8 cellular contexts compared by ENCODE assay signal in the genomic region with DNA sequence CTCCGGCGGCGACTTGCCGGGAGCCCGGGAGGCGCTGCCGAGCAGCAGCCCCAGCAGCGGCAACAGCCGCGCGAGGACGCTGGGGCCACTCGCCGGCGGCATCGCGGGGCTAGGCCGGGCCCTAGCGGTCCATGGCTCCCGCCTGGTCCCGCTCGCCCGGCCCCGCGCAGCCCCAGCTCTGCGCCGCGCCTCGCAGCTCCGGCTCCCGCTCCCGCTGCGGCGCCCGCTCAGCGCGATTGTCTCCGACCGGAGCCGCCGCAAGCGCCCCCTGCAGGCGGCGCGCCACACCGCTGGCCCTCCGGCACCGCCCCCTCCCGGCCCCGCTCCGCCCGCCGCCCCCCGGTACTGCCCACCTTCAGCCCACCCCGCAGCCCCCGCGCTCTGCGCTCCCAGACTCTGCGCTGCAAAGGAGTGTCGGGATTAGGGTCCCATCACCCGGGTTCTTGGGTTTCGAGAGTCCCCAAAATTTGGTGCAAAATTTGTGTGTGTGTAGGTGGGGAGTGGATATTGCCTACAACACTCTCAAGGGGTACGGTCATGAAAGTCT. TPM values are rescaled to one million over a fixed set of nuclear protein-coding genes. Genes with fewer than 3 reads are reported as not detected.
DNase-seq lines count a peak whose midpoint lies in the region; ATAC-seq and TF ChIP-seq lines count a peak whose summit lies in the region.

A gene (minus strand): TSS at position 241 of the 547 bp plus-strand sequence. CDS start 139 bp downstream, at position 102.

- H3K36me3 ChIP-seq in Caco-2 (ENCODE audit: control insufficient read depth, insufficient read depth, low read length) (no peaks in the 10 kb centered on the region), endodermal cell (ENCODE audit: control insufficient read depth, insufficient read depth, low read length) (peaks cover 14% of the 10 kb centered on the region), mesendoderm (ENCODE audit: control insufficient read depth, insufficient read depth, low read length) (no peaks in the 10 kb centered on the region)

- TF ChIP-seq CTCF in Caco-2 (IDR thresholded peaks at IDR 0.05; ENCODE audit: insufficient read depth in 1 of 2, low read depth in 1 of 2, low read length in 1 of 2, severe bottlenecking in 1 of 2, unreplicated experiment in 1 of 2) (peak; percentile 55 to 80), HFF-Myc (IDR thresholded peaks at IDR 0.05; ENCODE audit: low read depth, low read length, missing control alignments) (no peak), endodermal cell (conservative IDR thresholded peaks at IDR 0.05) (peak; percentile 94)

- peak within 1 kb of the TSS; percentile 84 for H3K4me2 ChIP-seq in mesendoderm (ENCODE audit: low read length)

- no peak within 1 kb of the TSS for H2BK5ac ChIP-seq in mesendoderm (ENCODE audit: low read length)

- H3K27me3 ChIP-seq in Caco-2 (replicated peaks; ENCODE audit: control insufficient read depth, insufficient read depth, low read length) (0 out of 2 replicates have a peak, but pooled peaks cover 1% of the 10 kb centered on the region), endodermal cell (ENCODE audit: control insufficient read depth, insufficient read depth, low read length, poor library complexity, severe bottlenecking) (peaks cover 5% of the 10 kb centered on the region), mesendoderm (ENCODE audit: insufficient read depth, low read length, poor library complexity) (no peaks in the 10 kb centered on the region)

- POLR2A ChIA-PET in Caco-2 (lab: Charles Lee) = interaction anchor here (0.6 to 1.0 kb wide), 5 partner anchors 10 to 900 kb away, joined by 3 to 7 read pairs (median 5); no protein-coding TSS in a partner anchor

- BruUV-seq in Caco-2 (replicated peaks; lab: Mats Ljungman, UMichigan) = no TSS peak

- H3K36me3 Mint-ChIP-seq in Caco-2 (ENCODE audit: insufficient read depth, unreplicated experiment) (no peaks in the 10 kb centered on the region), endodermal cell (ENCODE audit: low read depth) (peaks cover 11% of the 10 kb centered on the region)
- H3K36me3 Mint-ChIP-seq in activated CD8-positive, alpha-beta memory T cell treated with anti-CD3 and anti-CD28 coated beads, Interleukin-2, amount 10 ng/mL, durations not matched to agents 7 days and 5 days = no peaks in the 10 kb centered on the region

- H4K8ac ChIP-seq in mesendoderm (ENCODE audit: low read depth, low read length) = no peak within 1 kb of the TSS

- H3K23ac ChIP-seq in mesendoderm (ENCODE audit: low read length) = no peak within 1 kb of the TSS

- H3K56ac ChIP-seq in mesendoderm (ENCODE audit: low read length) = peak within 1 kb of the TSS; percentile 93

- H3K4me3 ChIP-seq in Caco-2 (ENCODE audit: low read depth, low read length) (peak within 1 kb of the TSS; percentile 69), HFF-Myc (replicated peaks; ENCODE audit: low read depth, low read length) (peak within 1 kb of the TSS; percentile 61), endodermal cell (ENCODE audit: low read length) (peak within 1 kb of the TSS; percentile 87), mesendoderm (ENCODE audit: low read length) (peak within 1 kb of the TSS; percentile 78)

- no peaks in the 10 kb centered on the region for H3K79me1 ChIP-seq in mesendoderm (ENCODE audit: low read length)

- H3K79me2 ChIP-seq in mesendoderm (ENCODE audit: control insufficient read depth, insufficient read depth, low read length) = no peaks in the 10 kb centered on the region

- peak within 1 kb of the TSS; percentile 63 for H2BK120ac ChIP-seq in mesendoderm (ENCODE audit: low read depth, low read length)

- H3K4me3 Mint-ChIP-seq in Caco-2 (ENCODE audit: unreplicated experiment) (peak within 1 kb of the TSS; percentile 70), endodermal cell (peak within 1 kb of the TSS; percentile 73)
- H3K4me3 Mint-ChIP-seq in activated CD8-positive, alpha-beta memory T cell treated with anti-CD3 and anti-CD28 coated beads, Interleukin-2, amount 10 ng/mL, durations not matched to agents 7 days and 5 days = peak within 1 kb of the TSS; percentile 56

- H3K4me1 ChIP-seq in Caco-2 (peaks cover 10% of the 10 kb centered on the region; the same call in 1 of the 2 replicates), endodermal cell (ENCODE audit: control insufficient read depth, insufficient read depth, low read length) (peaks cover 20% of the 10 kb centered on the region), mesendoderm (ENCODE audit: control insufficient read depth, low read depth, low read length) (peaks cover 5% of the 10 kb centered on the region)

- peak; percentile 95 for ATAC-seq in activated CD8-positive, alpha-beta memory T cell treated with anti-CD3 and anti-CD28 coated beads, Interleukin-2, amount 10 ng/mL, durations not matched to agents 7 days and 5 days
- ATAC-seq in GM21390 (IDR thresholded peaks at IDR 0.05; ENCODE audit: unreplicated experiment) = no peak

- CTCF ChIA-PET in Caco-2 (lab: Charles Lee) = interaction anchor here (0.6 to 1.9 kb wide), 15 partner anchors 8 to 1434 kb away, joined by 3 to 13 read pairs (median 6); a partner anchor contains a TSS
- CTCF ChIA-PET in activated CD8-positive, alpha-beta memory T cell treated with anti-CD3 and anti-CD28 coated beads, Interleukin-2, amount 10 ng/mL, durations not matched to agents 7 days and 5 days (lab: Charles Lee) = interaction anchor here (0.6 to 2.9 kb wide), 23 partner anchors 9 to 402 kb away, joined by 3 to 45 read pairs (median 4); a partner anchor contains a TSS

- H3K27ac Mint-ChIP-seq in Caco-2 (ENCODE audit: unreplicated experiment) (no peak within 1 kb of the TSS), endodermal cell (peak within 1 kb of the TSS; percentile 79)
- no peak within 1 kb of the TSS for H3K27ac Mint-ChIP-seq in activated CD8-positive, alpha-beta memory T cell treated with anti-CD3 and anti-CD28 coated beads, Interleukin-2, amount 10 ng/mL, durations not matched to agents 7 days and 5 days

- peak within 1 kb of the TSS; percentile 20 for H2BK15ac ChIP-seq in mesendoderm (replicated peaks; ENCODE audit: low read depth)

- H3K18ac ChIP-seq in mesendoderm (ENCODE audit: low read length) = peak within 1 kb of the TSS; percentile 94

- H2AK5ac ChIP-seq in mesendoderm (ENCODE audit: low read length) = no peak within 1 kb of the TSS

- 1 to 80% methylated on average over 1 to 58 of the region's 63 CpGs for WGBS in endodermal cell (ENCODE audit: insufficient coverage in 1 of 2, insufficient read length in 1 of 2), 2 experiments
- no CpG with 5 or more reads among the region's 63 CpGs for WGBS in mesendoderm (ENCODE audit: extremely low coverage, insufficient coverage, low lambda C conversion rate)

- H3K9me3 Mint-ChIP-seq in Caco-2 (ENCODE audit: unreplicated experiment) = no peaks in the 10 kb centered on the region
- H3K9me3 Mint-ChIP-seq in activated CD8-positive, alpha-beta memory T cell treated with anti-CD3 and anti-CD28 coated beads, Interleukin-2, amount 10 ng/mL, durations not matched to agents 7 days and 5 days (ENCODE audit: low read depth) = no peaks in the 10 kb centered on the region
- H3K9me3 Mint-ChIP-seq in endodermal cell = peaks cover 2% of the 10 kb centered on the region

- H3K27me3 Mint-ChIP-seq in Caco-2 (ENCODE audit: insufficient read depth, unreplicated experiment) (peaks cover 10% of the 10 kb centered on the region), endodermal cell (ENCODE audit: insufficient read depth) (peaks cover 36% of the 10 kb centered on the region)
- peaks cover 51% of the 10 kb centered on the region for H3K27me3 Mint-ChIP-seq in activated CD8-positive, alpha-beta memory T cell treated with anti-CD3 and anti-CD28 coated beads, Interleukin-2, amount 10 ng/mL, durations not matched to agents 7 days and 5 days

- H3K9ac ChIP-seq in endodermal cell (ENCODE audit: extremely low read depth, low read length, poor library complexity, severe bottlenecking) (peak within 1 kb of the TSS; percentile 87), mesendoderm (ENCODE audit: low read length) (peak within 1 kb of the TSS; percentile 88)

- DNase-seq in Caco-2 = peak; percentile 49 to 83
- no peak for DNase-seq in HFF-Myc (ENCODE audit: extremely low read depth, low read depth)
- DNase-seq in NCI-H748 (lab: John Stamatoyannopoulos, UW; ENCODE audit: unreplicated experiment) = peak; percentile 79
- peak; percentile 68 for DNase-seq in activated CD8-positive, alpha-beta memory T cell treated with anti-CD3 and anti-CD28 coated beads, Interleukin-2, amount 10 ng/mL, durations not matched to agents 7 days and 5 days
- peak; percentile 93 for DNase-seq in endodermal cell
- peak; percentile 65 for DNase-seq in mesendoderm
- DNase-seq in stimulated activated CD8-positive, alpha-beta memory T cell treated with anti-CD3 and anti-CD28 coated beads, Interleukin-7, amount 100 ng/mL, for 1 hour (ENCODE audit: low read depth in 2 of 2) = peak; percentile 27 to 37

- no peak within 1 kb of the TSS for H4K5ac ChIP-seq in mesendoderm (ENCODE audit: low read length)

- H3K4me1 Mint-ChIP-seq in Caco-2 (ENCODE audit: low read depth, unreplicated experiment) (peaks cover 17% of the 10 kb centered on the region), endodermal cell (peaks cover 16% of the 10 kb centered on the region)
- H3K4me1 Mint-ChIP-seq in activated CD8-positive, alpha-beta memory T cell treated with anti-CD3 and anti-CD28 coated beads, Interleukin-2, amount 10 ng/mL, durations not matched to agents 7 days and 5 days = no peaks in the 10 kb centered on the region

- peak within 1 kb of the TSS; percentile 81 for H3K4ac ChIP-seq in mesendoderm (ENCODE audit: low read depth, low read length)

- H3K9me3 ChIP-seq in Caco-2 (no peaks in the 10 kb centered on the region), endodermal cell (ENCODE audit: control insufficient read depth, low read length) (peaks cover 5% of the 10 kb centered on the region)

- intact Hi-C loops in Caco-2 (cut with micrococcal nuclease; ENCODE audit: unreplicated experiment) = no loop called here

- H3K27ac ChIP-seq in endodermal cell (ENCODE audit: low read depth, low read length) (peak within 1 kb of the TSS; percentile 57), mesendoderm (ENCODE audit: low read depth, low read length) (no peak within 1 kb of the TSS)

RNA-seq across cellular contexts. Expression of the gene that starts here (rescaled TPM):
- total RNA-seq in Caco-2 (2022) = 3.0 and 3.6 TPM in 2 replicates
- total RNA-seq in activated CD8-positive, alpha-beta memory T cell treated with anti-CD3 and anti-CD28 coated beads, Interleukin-2, amount 10 ng/mL, durations not matched to agents 7 days and 5 days = under 1 TPM in 1 of 2 experiments, not detected in 1; 0.26 TPM
- total RNA-seq in endodermal cell = 10 to 100 TPM; 45.7 to 51.9 TPM
- 48.1 TPM for polyA plus RNA-seq in endodermal cell (2013, experiment 1 of 2)
- 43.2 TPM for polyA plus RNA-seq in endodermal cell (2013, experiment 2 of 2)
- 6.5 TPM for polyA plus RNA-seq in mesendoderm (2013, experiment 1 of 2)
- 6.4 TPM for polyA plus RNA-seq in mesendoderm (2013, experiment 2 of 2)

Comparison
In these comparisons a context has a peak if more than half of its experiments do, and no peak if none do; other contexts are left out.
1. RNA of the gene that starts here (total RNA-seq): 45.7 to 51.9 TPM in endodermal cell; 3.0 to 3.6 TPM in Caco-2 and 0.26 TPM in activated CD8-positive, alpha-beta memory T cell treated with anti-CD3 and anti-CD28 coated beads, Interleukin-2, amount 10 ng/mL, durations not matched to agents 7 days and 5 days; every median in the first group is over 10 times any median in the second.
2. Peak in DNase-seq and ATAC-seq in activated CD8-positive, alpha-beta memory T cell treated with anti-CD3 and anti-CD28 coated beads, Interleukin-2, amount 10 ng/mL, durations not matched to agents 7 days and 5 days; RNA of the gene not detected or under 1 TPM.
3. Peak in every context shown above with its lines, with median percentiles within 50 percentile points of each other: H3K4me3 ChIP-seq and H3K4me3 Mint-ChIP-seq.